In genomic region chr4:176791591-176792347, GRCh38 we compare ENCODE assay signal across 7 cellular contexts. TPM values are rescaled to one million over a fixed set of nuclear protein-coding genes. Genes with fewer than 3 reads are reported as not detected.
A peak's percentile ranks its signal among the peaks of the same experiment; 100 is the strongest.
DNase-seq lines count a peak whose midpoint lies in the region; ATAC-seq and TF ChIP-seq lines count a peak whose summit lies in the region.

No MANE protein-coding gene starts in this region.

- TF ChIP-seq RAD21 in liver (IDR thresholded peaks at IDR 0.05): no peak

- peaks cover 25% of the 10 kb centered on the region for H3K4me1 ChIP-seq in mammary epithelial cell (ENCODE audit: insufficient read depth, low read length)
- peaks cover 4 to 8% (median 7%) of the 10 kb centered on the region in 4 donors for H3K4me1 ChIP-seq in liver (ENCODE audit: control insufficient read depth in 4 of 4, insufficient read depth in 4 of 4, low read length in 3 of 4)
- peaks cover 0 to 22% (median 8%) of the 10 kb centered on the region in 4 donors for H3K4me1 ChIP-seq in tibial artery

- H3K9me3 ChIP-seq in mammary epithelial cell (replicated peaks; ENCODE audit: insufficient read depth, low read length): no peaks in the 10 kb centered on the region
- no peaks in the 10 kb centered on the region for H3K9me3 ChIP-seq in liver (ENCODE audit: control insufficient read depth in 4 of 4, low read length in 3 of 4)
- no peaks in the 10 kb centered on the region for H3K9me3 ChIP-seq in tibial artery

- H3K79me2 ChIP-seq in mammary epithelial cell (ENCODE audit: insufficient read depth, low read length): peaks cover 56% of the 10 kb centered on the region

- H3K4me3 ChIP-seq in mammary epithelial cell (replicated peaks in 1 of 3; ENCODE audit: insufficient read depth in 1 of 3, low read depth in 2 of 3, low read length in 3 of 3): peak overlapping the region; percentile 81 to 94 (median 86)
- peak overlapping the region in 2 of 3 donors; percentile 46 to 74 for H3K4me3 ChIP-seq in liver (ENCODE audit: low read depth in 1 of 3, low read length in 3 of 3)
- H3K4me3 ChIP-seq in tibial artery: peak overlapping the region; percentile 67 to 72

- H3K27ac ChIP-seq in mammary epithelial cell (ENCODE audit: insufficient read depth, low read depth, low read length) (peak overlapping the region; percentile 73), liver (ENCODE audit: low read depth in 1 of 2, low read length in 2 of 2) (peak overlapping the region in 1 of 2 donors; percentile 69), tibial artery (peak overlapping the region; percentile 48 to 50)

- no TSS peak for BruUV-seq in mammary epithelial cell (replicated peaks; lab: Mats Ljungman, UMichigan)

- ATAC-seq in GM19328 (IDR thresholded peaks at IDR 0.05; ENCODE audit: unreplicated experiment): peak; percentile 1
- peak; percentile 14 for ATAC-seq in HG03066 (IDR thresholded peaks at IDR 0.05; ENCODE audit: low read depth, unreplicated experiment)

- in situ Hi-C loops in mammary epithelial cell (cut with MboI; ENCODE audit: low sequenced_read_pairs in 2 of 2): loop anchor here (25.0 kb wide), 3 partner anchors 221 to 404 kb away; no protein-coding TSS in a partner anchor

- H3K36me3 ChIP-seq in mammary epithelial cell (ENCODE audit: insufficient read depth, low read length): no peaks in the 10 kb centered on the region
- H3K36me3 ChIP-seq in liver (ENCODE audit: control insufficient read depth in 4 of 4, insufficient read depth in 3 of 4, low read depth in 1 of 4, low read length in 3 of 4): no peaks in the 10 kb centered on the region
- no peaks in the 10 kb centered on the region for H3K36me3 ChIP-seq in tibial artery

- 3% methylated on average over 19 of the region's 47 CpGs for WGBS in mammary epithelial cell (ENCODE audit: low coverage, missing lambda C conversion rate)
- 5% methylated on average over 47 of the region's 47 CpGs for WGBS in liver

- H2AFZ ChIP-seq in mammary epithelial cell (ENCODE audit: low read depth, low read length): peak overlapping the region; percentile 80

- intact Hi-C loops in mammary epithelial cell (cut with micrococcal nuclease): loop anchor here (2.0 to 10.0 kb wide), 5 partner anchors 47 to 513 kb away; partner anchors contain the start of gene NEIL3
- intact Hi-C loops in tibial artery (cut with DNase I; ENCODE audit: low total_unique reads): no loop called here

- CTCF ChIA-PET in mammary epithelial cell (lab: Charles Lee; ENCODE audit: low non-redundant PET): no interaction called here

- no peak for TF ChIP-seq CTCF in mammary epithelial cell (conservative IDR thresholded peaks at IDR 0.05 in 1 of 2, IDR thresholded peaks at IDR 0.05 in 1 of 2; ENCODE audit: extremely low read depth in 1 of 2, insufficient read depth in 1 of 2, low read depth in 1 of 2, low read length in 2 of 2)
- no peak for TF ChIP-seq CTCF in liver (IDR thresholded peaks at IDR 0.05; ENCODE audit: low read depth, low read length, missing input control)
- no peak for TF ChIP-seq CTCF in tibial artery (IDR thresholded peaks at IDR 0.05)

- DNase-seq in mammary epithelial cell (peak; percentile 50), tibial artery (no peak), SKM-1 (lab: John Stamatoyannopoulos, UW; ENCODE audit: unreplicated experiment) (no peak), NCI-H2107 treated with DMSO at 0.1 percent for 48 hours (lab: John Stamatoyannopoulos, UW; ENCODE audit: unreplicated experiment) (no peak)

- no peaks in the 10 kb centered on the region for H4K20me1 ChIP-seq in mammary epithelial cell (ENCODE audit: insufficient read depth, low read length)

- peak overlapping the region; percentile 87 for H3K9ac ChIP-seq in mammary epithelial cell (ENCODE audit: insufficient read depth, low read length)
- H3K9ac ChIP-seq in liver (ENCODE audit: low read depth in 1 of 2, low read length in 2 of 2): no peak overlapping the region

- dilution Hi-C loops in mammary epithelial cell (cut with HindIII; ENCODE audit: low sequenced_read_pairs): loop anchor here (25.0 kb wide), 1 partner anchor 221 kb away; no protein-coding TSS in a partner anchor

- H3K4me2 ChIP-seq in mammary epithelial cell (ENCODE audit: insufficient read depth, low read depth, low read length): peak overlapping the region; percentile 81

- H3K27me3 ChIP-seq in mammary epithelial cell (ENCODE audit: insufficient read depth, low read length) (no peaks in the 10 kb centered on the region), liver (ENCODE audit: control insufficient read depth in 4 of 4, insufficient read depth in 4 of 4, low read length in 3 of 4) (peaks cover 0 to 8% (median 0%) of the 10 kb centered on the region in 4 donors), tibial artery (no peaks in the 10 kb centered on the region)

TF ChIP-seq in liver, 16 proteins besides CTCF, POLR2A, EP300 and RAD21:
- TF ChIP-seq EGR1 (IDR thresholded peaks at IDR 0.05; ENCODE audit: low read depth in 2 of 2): no peak
- no peak for TF ChIP-seq SP1 (IDR thresholded peaks at IDR 0.05)
- TF ChIP-seq ZBTB33 (IDR thresholded peaks at IDR 0.05): no peak
- no peak for TF ChIP-seq NR2F2 (IDR thresholded peaks at IDR 0.05)
- no peak for TF ChIP-seq GABPA (IDR thresholded peaks at IDR 0.05 in 1 of 2, conservative IDR thresholded peaks at IDR 0.05 in 1 of 2)
- no peak for TF ChIP-seq YY1 (IDR thresholded peaks at IDR 0.05)
- no peak for TF ChIP-seq ATF3 (IDR thresholded peaks at IDR 0.05)
- no peak for TF ChIP-seq HNF4A (conservative IDR thresholded peaks at IDR 0.05)
TF ChIP-seq in liver: peak in this region for 0.

RNA-seq across cellular contexts. Expression of gene VEGFC, which starts 1.0 kb away (rescaled TPM):
- total RNA-seq in mammary epithelial cell (10 to 100 TPM in 1 of 2 donors, 1 to 10 TPM in 1; 9.0 to 49.0 TPM), liver (1 to 10 TPM in 1 of 2 donors, under 1 TPM in 1; 0.65 to 1.3 TPM)
- polyA plus RNA-seq in mammary epithelial cell (26.4 TPM), liver (1 to 10 TPM in 1 of 2 donors, under 1 TPM in 1; 0.32 to 1.8 TPM)
- 18.5 TPM for polyA minus RNA-seq in mammary epithelial cell

Comparison
In these comparisons a context has a peak if more than half of its experiments do, and no peak if none do; other contexts are left out.
1. RNA of gene VEGFC, which starts 1.0 kb away (total RNA-seq): 9.0 to 49.0 TPM in mammary epithelial cell; 0.65 to 1.3 TPM in liver; every median in the first group is over 4 times any median in the second.
2. Peak in every context shown above with its lines, with median percentiles within 50 percentile points of each other: H3K4me3 ChIP-seq.